ENCODE assay signal across 1 cellular context in genomic region chr3:21405671-21406667, GRCh38.
TF ChIP-seq lines count a peak whose summit lies in the region.

No MANE protein-coding gene starts in this region.

TF ChIP-seq in K562, 482 proteins besides CTCF, POLR2A, EP300 and RAD21 (continued from another document):
- peak; percentile 47; the same call in 1 of the 2 replicates for TF ChIP-seq ZNF740 (CRISPR knock-in tag; IDR thresholded peaks at IDR 0.05)
- TF ChIP-seq ZNF740 (tag; IDR thresholded peaks at IDR 0.05) = no peak
- TF ChIP-seq MYC (IDR thresholded peaks at IDR 0.05; ENCODE audit: low read depth, low read length) = 0 out of 2 replicates have a peak, but pooled peaks have one; percentile 50
- TF ChIP-seq MYC (CRISPR knock-in tag; IDR thresholded peaks at IDR 0.05; ENCODE audit: borderline replicate concordance, low read depth) = no peak
- no peak for TF ChIP-seq ARID1B (IDR thresholded peaks at IDR 0.05)
- TF ChIP-seq CHD4 (IDR thresholded peaks at IDR 0.05; ENCODE audit: insufficient read depth, insufficient replicate concordance, low read depth, low read length, poor library complexity, severe bottlenecking) = no peak
- TF ChIP-seq ZKSCAN1 (IDR thresholded peaks at IDR 0.05; ENCODE audit: low read depth, low read length) = no peak
- no peak for TF ChIP-seq POLR3A (IDR thresholded peaks at IDR 0.05; ENCODE audit: borderline replicate concordance, extremely low read depth, insufficient read depth, insufficient read length)
- no peak for TF ChIP-seq ZFP30 (CRISPR knock-in tag; IDR thresholded peaks at IDR 0.05; ENCODE audit: borderline replicate concordance)
- no peak for TF ChIP-seq SREBF2 (CRISPR knock-in tag; IDR thresholded peaks at IDR 0.05)
- peak; percentile 40; a peak in 2 of 4 replicates for TF ChIP-seq MNT (conservative IDR thresholded peaks at IDR 0.05)
- no peak for TF ChIP-seq SMAD3 (CRISPR knock-in tag; conservative IDR thresholded peaks at IDR 0.05)
- no peak for TF ChIP-seq RFX7 (CRISPR knock-in tag; IDR thresholded peaks at IDR 0.05)
- TF ChIP-seq TEAD1 (CRISPR knock-in tag; IDR thresholded peaks at IDR 0.05) = no peak
- no peak for TF ChIP-seq TCF15 (CRISPR knock-in tag; IDR thresholded peaks at IDR 0.05)
- TF ChIP-seq SOX6 (IDR thresholded peaks at IDR 0.05) = no peak
- TF ChIP-seq ELF1 (tag; IDR thresholded peaks at IDR 0.05) = 0 out of 2 replicates have a peak, but pooled peaks have one; percentile 24
- no peak for TF ChIP-seq ZNF551 (CRISPR knock-in tag; IDR thresholded peaks at IDR 0.05)
- no peak for TF ChIP-seq NONO (IDR thresholded peaks at IDR 0.05; ENCODE audit: low read depth in 2 of 2, low read length in 1 of 2)
- TF ChIP-seq POLR2G (IDR thresholded peaks at IDR 0.05; ENCODE audit: low read depth, low read length) = peak; percentile 74
- TF ChIP-seq ZNF407 (IDR thresholded peaks at IDR 0.05; ENCODE audit: low read depth) = no peak
- TF ChIP-seq DMBX1 (CRISPR knock-in tag; IDR thresholded peaks at IDR 0.05; ENCODE audit: borderline replicate concordance) = no peak
- TF ChIP-seq PHF8 (IDR thresholded peaks at IDR 0.05; ENCODE audit: borderline replicate concordance, low read length) = 0 out of 2 replicates have a peak, but pooled peaks have one; percentile 15
- TF ChIP-seq REST (CRISPR knock-in tag; IDR thresholded peaks at IDR 0.05; ENCODE audit: low read depth) = no peak
- TF ChIP-seq MECOM (CRISPR knock-in tag; IDR thresholded peaks at IDR 0.05) = no peak
TF ChIP-seq in K562: peak in this region for 19.
